Comparison of ENCODE assay signal across 1 cellular context in the genomic region with DNA sequence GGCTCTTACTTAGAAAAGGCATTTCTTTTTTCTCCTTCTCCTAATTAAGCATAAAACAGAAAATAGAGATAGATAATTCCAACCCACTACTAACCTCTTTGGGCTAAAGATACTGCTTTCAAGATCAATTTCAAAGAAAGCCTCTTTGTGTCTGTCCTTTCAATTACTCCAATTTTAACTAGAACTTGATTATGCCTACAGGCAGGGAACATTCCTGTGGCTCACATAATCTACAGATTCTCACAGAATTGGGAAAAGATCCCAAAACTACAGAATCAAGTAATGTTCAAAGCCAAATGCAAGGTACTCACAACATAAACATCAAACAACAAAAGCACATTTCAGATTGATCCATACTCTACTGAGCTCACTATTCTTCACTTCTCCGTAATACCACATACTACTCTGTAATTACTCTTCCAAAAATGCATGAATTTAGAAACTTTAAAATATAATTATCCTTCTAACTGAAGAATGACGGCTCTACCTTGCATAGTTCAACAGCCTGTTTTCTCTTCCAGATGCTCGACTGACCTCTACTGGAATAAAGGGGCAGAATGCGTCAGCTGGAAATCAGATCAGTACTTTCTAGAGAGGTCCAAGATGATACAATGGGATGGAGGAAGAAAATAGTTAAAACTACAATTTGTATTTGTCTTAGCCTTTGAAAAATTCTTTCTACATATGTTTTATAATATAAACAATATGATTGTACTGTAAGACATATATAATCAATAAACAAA.
TF ChIP-seq lines count a peak whose summit lies in the region.

No MANE protein-coding gene starts in this region.

TF ChIP-seq in H1, 55 proteins besides CTCF, POLR2A, EP300 and RAD21:
- TF ChIP-seq ZNF274 (IDR thresholded peaks at IDR 0.05; ENCODE audit: borderline replicate concordance, extremely low read depth, low read length) (no peak), BACH1 (IDR thresholded peaks at IDR 0.05; ENCODE audit: low read length) (no peak), GTF2F1 (IDR thresholded peaks at IDR 0.05; ENCODE audit: borderline replicate concordance, low read depth, low read length) (no peak), JUN (IDR thresholded peaks at IDR 0.05; ENCODE audit: low read depth, low read length) (no peak), POU5F1 (IDR thresholded peaks at IDR 0.05; ENCODE audit: low read depth, low read length) (no peak), NRF1 (IDR thresholded peaks at IDR 0.05; ENCODE audit: low read depth, low read length) (no peak), SP2 (IDR thresholded peaks at IDR 0.05; ENCODE audit: low read length) (no peak), TAF1 (IDR thresholded peaks at IDR 0.05; ENCODE audit: low read depth, low read length) (no peak), KDM1A (IDR thresholded peaks at IDR 0.05; ENCODE audit: borderline replicate concordance, low read length) (no peak), HDAC6 (IDR thresholded peaks at IDR 0.05; ENCODE audit: low read depth, low read length) (no peak), CREB1 (IDR thresholded peaks at IDR 0.05) (no peak), EZH2 (IDR thresholded peaks at IDR 0.05; ENCODE audit: low read depth, low read length, severe bottlenecking) (no peak), SAP30 (IDR thresholded peaks at IDR 0.05; ENCODE audit: insufficient read depth, insufficient replicate concordance, low read length) (no peak), EGR1 (IDR thresholded peaks at IDR 0.05; ENCODE audit: borderline replicate concordance, low read depth, low read length) (no peak), KDM4A (IDR thresholded peaks at IDR 0.05; ENCODE audit: low read depth, low read length, severe bottlenecking) (no peak)
- TF ChIP-seq, protein P1, sequence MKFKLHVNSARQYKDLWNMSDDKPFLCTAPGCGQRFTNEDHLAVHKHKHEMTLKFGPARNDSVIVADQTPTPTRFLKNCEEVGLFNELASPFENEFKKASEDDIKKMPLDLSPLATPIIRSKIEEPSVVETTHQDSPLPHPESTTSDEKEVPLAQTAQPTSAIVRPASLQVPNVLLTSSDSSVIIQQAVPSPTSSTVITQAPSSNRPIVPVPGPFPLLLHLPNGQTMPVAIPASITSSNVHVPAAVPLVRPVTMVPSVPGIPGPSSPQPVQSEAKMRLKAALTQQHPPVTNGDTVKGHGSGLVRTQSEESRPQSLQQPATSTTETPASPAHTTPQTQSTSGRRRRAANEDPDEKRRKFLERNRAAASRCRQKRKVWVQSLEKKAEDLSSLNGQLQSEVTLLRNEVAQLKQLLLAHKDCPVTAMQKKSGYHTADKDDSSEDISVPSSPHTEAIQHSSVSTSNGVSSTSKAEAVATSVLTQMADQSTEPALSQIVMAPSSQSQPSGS (IDR thresholded peaks at IDR 0.05; ENCODE audit: low read length): no peak
- TF ChIP-seq, protein P2, sequence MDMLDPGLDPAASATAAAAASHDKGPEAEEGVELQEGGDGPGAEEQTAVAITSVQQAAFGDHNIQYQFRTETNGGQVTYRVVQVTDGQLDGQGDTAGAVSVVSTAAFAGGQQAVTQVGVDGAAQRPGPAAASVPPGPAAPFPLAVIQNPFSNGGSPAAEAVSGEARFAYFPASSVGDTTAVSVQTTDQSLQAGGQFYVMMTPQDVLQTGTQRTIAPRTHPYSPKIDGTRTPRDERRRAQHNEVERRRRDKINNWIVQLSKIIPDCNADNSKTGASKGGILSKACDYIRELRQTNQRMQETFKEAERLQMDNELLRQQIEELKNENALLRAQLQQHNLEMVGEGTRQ (IDR thresholded peaks at IDR 0.05; ENCODE audit: low read length): no peak
